In the genomic region with DNA sequence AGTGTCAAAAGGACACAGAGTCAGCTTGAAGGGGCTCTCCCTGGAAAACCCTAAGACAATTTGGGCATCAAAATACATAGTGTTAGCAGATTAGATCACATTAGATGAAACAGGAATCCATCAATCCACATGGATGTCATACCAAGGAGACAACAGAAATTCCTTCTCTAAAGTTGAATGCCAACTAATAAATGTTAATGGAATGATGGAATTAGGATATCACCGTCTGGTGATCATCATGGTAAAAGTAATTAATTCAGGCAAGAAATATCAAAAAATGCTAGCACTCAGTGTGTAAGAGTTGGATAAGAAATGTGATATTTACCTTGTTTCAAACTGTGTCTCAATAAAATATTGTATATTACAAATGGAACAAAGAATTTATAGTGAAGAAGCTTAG, we compare ENCODE assay signal across 27 cellular contexts. TPM values are rescaled to one million over a fixed set of nuclear protein-coding genes. Genes with fewer than 3 reads are reported as not detected.
"Had no signal": no experiment of that assay in that cellular context is flagged by ENCODE, and none has a peak within 500 bp of the region (broad histone marks: within the 10 kb centered on the region; RNA-seq: fewer than 3 reads in every experiment).

No MANE protein-coding gene starts in this region.

- H3K36me3 ChIP-seq: stomach, suprapubic skin, thoracic aorta, thyroid gland, tibial artery, tibial nerve, transverse colon, upper lobe of left lung, upper lobe of right lung, uterus, vagina had no signal

- H3K4me3 ChIP-seq: stomach, suprapubic skin, testis, thoracic aorta, thyroid gland, tibial artery, tibial nerve, transverse colon, upper lobe of left lung, upper lobe of right lung, uterus, vagina had no signal

- H3K9me3 ChIP-seq: stomach, suprapubic skin, testis, thoracic aorta, thyroid gland, tibial artery, tibial nerve, transverse colon, upper lobe of left lung, upper lobe of right lung, uterus, vagina had no signal

- H3K4me1 ChIP-seq: stomach, suprapubic skin, testis, thyroid gland, tibial artery, tibial nerve, transverse colon, upper lobe of left lung, upper lobe of right lung, uterus, vagina had no signal

- DNase-seq: stimulated activated CD4-positive, alpha-beta T cell treated with anti-CD3 and anti-CD28 coated beads, Interleukin-2, amount 100 ng/mL, for 48 hours; stimulated activated CD4-positive, alpha-beta T cell treated with anti-CD3 and anti-CD28 coated beads, Interleukin-4, amount 100 ng/mL, for 1 hour; stimulated activated CD4-positive, alpha-beta T cell treated with anti-CD3 and anti-CD28 coated beads, Interleukin-4, amount 100 ng/mL, for 24 hours; stimulated activated CD4-positive, alpha-beta T cell treated with anti-CD3 and anti-CD28 coated beads, Interleukin-4, amount 100 ng/mL, for 4 hours; stimulated activated CD8-positive, alpha-beta memory T cell treated with anti-CD3 and anti-CD28 coated beads, Interleukin-4, amount 100 ng/mL, for 48 hours; stimulated activated naive B cell treated with anti-CD40 and anti-IgM and Interleukin-4, amounts not matched to agents 10 μg/mL and 1 μg/mL and 100 μg/mL, for 72 hours; stimulated activated naive CD4-positive, alpha-beta T cell; stimulated activated naive CD4-positive, alpha-beta T cell treated with Interleukin-2 at 50 U/mL for 16 hours; stimulated activated naive CD8-positive, alpha-beta T cell treated with anti-CD3 and anti-CD28 coated beads, Interleukin-15, amount 100 ng/mL, for 72 hours; stimulated activated naive CD8-positive, alpha-beta T cell treated with anti-CD3 and anti-CD28 coated beads, Interleukin-15, Interleukin-2, amounts not matched to agents 100 U/mL and 50 U/mL, for 24 hours; stomach; substantia nigra; testis; thyroid gland; tibial artery; transverse colon; trophoblast cell; upper lobe of left lung; upper lobe of right lung; uterus had no signal

- H3K27ac ChIP-seq: stomach, suprapubic skin, testis, thoracic aorta, thyroid gland, tibial artery, tibial nerve, transverse colon, upper lobe of left lung, upper lobe of right lung, uterus, vagina had no signal

- H3K27me3 ChIP-seq: testis, thyroid gland, upper lobe of left lung, uterus, vagina had no signal

- ATAC-seq: stimulated activated effector memory CD8-positive, alpha-beta T cell treated with anti-CD3 and anti-CD28 coated beads, Interleukin-12 subunit alpha, Interleukin-12 subunit beta, amount 100 ng/mL, for 72 hours; stimulated activated memory B cell treated with anti-CD40 and anti-IgM and Interleukin-4, amounts not matched to agents 10 μg/mL and 1 μg/mL and 100 μg/mL, for 72 hours; stimulated activated naive B cell treated with anti-CD40 and anti-IgM and Interleukin-4, amounts not matched to agents 10 μg/mL and 1 μg/mL and 100 μg/mL, for 72 hours; stimulated activated naive CD8-positive, alpha-beta T cell treated with anti-CD3 and anti-CD28 coated beads, Interleukin-15, amount 100 ng/mL, for 72 hours; stimulated activated naive CD8-positive, alpha-beta T cell treated with anti-CD3 and anti-CD28 coated beads, Interleukin-15, Interleukin-2, amounts not matched to agents 100 U/mL and 50 U/mL, for 24 hours; upper lobe of right lung had no signal

RNA-seq across cellular contexts. Expression of gene NBPF4, which starts 32.9 kb away (rescaled TPM):
- polyA plus RNA-seq: stomach, urinary bladder had no signal
